In genomic region chr1:154171222-154171583, GRCh38 we compare ENCODE assay signal across 18 cellular contexts. TPM values are rescaled to one million over a fixed set of nuclear protein-coding genes. Genes with fewer than 3 reads are reported as not detected.
A peak's percentile ranks its signal among the peaks of the same experiment; 100 is the strongest.
DNase-seq lines count a peak whose midpoint lies in the region; ATAC-seq and TF ChIP-seq lines count a peak whose summit lies in the region.
"Had no signal": no experiment of that assay in that cellular context is flagged by ENCODE, and none has a peak within 500 bp of the region (broad histone marks: within the 10 kb centered on the region; RNA-seq: fewer than 3 reads in every experiment).

No MANE protein-coding gene starts in this region.

- TF ChIP-seq POLR2A in gastrocnemius medialis (IDR thresholded peaks at IDR 0.05) = no peak

- no peaks in the 10 kb centered on the region for H3K27me3 Mint-ChIP-seq in T-helper 1 cell treated with Interleukin-12 subunit alpha and Interleukin-12 subunit beta and Interleukin-4 antibody, amounts not matched to agents 30 μg/mL and 1 μg/mL, for 36 hours (ENCODE audit: low read depth)
- no peaks in the 10 kb centered on the region for H3K27me3 Mint-ChIP-seq in activated CD4-positive, alpha-beta memory T cell treated with anti-CD3 and anti-CD28 coated beads for 36 hours
- H3K27me3 Mint-ChIP-seq in endothelial cell (ENCODE audit: unreplicated experiment) = peaks cover 7% of the 10 kb centered on the region
- H3K27me3 Mint-ChIP-seq: activated CD4-positive, alpha-beta T cell treated with anti-CD3 and anti-CD28 coated beads, Interleukin-2, amount 10 ng/mL, durations not matched to agents 7 days and 5 days had no signal

- H3K4me1 Mint-ChIP-seq in T-helper 1 cell treated with Interleukin-12 subunit alpha and Interleukin-12 subunit beta and Interleukin-4 antibody, amounts not matched to agents 30 μg/mL and 1 μg/mL, for 36 hours (ENCODE audit: low read depth) = peaks cover 36% of the 10 kb centered on the region
- H3K4me1 Mint-ChIP-seq in activated CD4-positive, alpha-beta memory T cell treated with anti-CD3 and anti-CD28 coated beads for 36 hours (ENCODE audit: low read depth) = peaks cover 57% of the 10 kb centered on the region
- H3K4me1 Mint-ChIP-seq in endothelial cell (ENCODE audit: unreplicated experiment) = peaks cover 27% of the 10 kb centered on the region

- no peak overlapping the region for H3K4me3 ChIP-seq in gastrocnemius medialis
- H3K4me3 ChIP-seq in brain microvascular endothelial cell (ENCODE audit: low read depth, low read length) = no peak overlapping the region
- H3K4me3 ChIP-seq: spleen had no signal

- intact Hi-C loops in activated CD4-positive, alpha-beta memory T cell treated with anti-CD3 and anti-CD28 coated beads for 36 hours (cut with micrococcal nuclease) = loop anchor here (1.0 kb wide), 2 partner anchors 11 to 13 kb away; no protein-coding TSS in a partner anchor
- intact Hi-C loops in gastrocnemius medialis (cut with DNase I; ENCODE audit: low total_unique reads) = no loop called here

- in situ Hi-C loops in gastrocnemius medialis (cut with MboI; ENCODE audit: low sequenced_read_pairs in 4 of 4) (no loop called here), brain microvascular endothelial cell (cut with HindIII; ENCODE audit: low pct_ligation_motif_present, low sequenced_read_pairs) (no loop called here)

- no peak for DNase-seq in T-helper 1 cell
- no peak for DNase-seq in activated CD4-positive, alpha-beta memory T cell treated with anti-CD3 and anti-CD28 coated beads for 36 hours
- DNase-seq in endothelial cell (ENCODE audit: low spot score) = no peak
- DNase-seq in gastrocnemius medialis = no peak
- no peak for DNase-seq in brain microvascular endothelial cell
- no peak for DNase-seq in activated CD8-positive, alpha-beta memory T cell treated with anti-CD3 and anti-CD28 coated beads, Interleukin-2, amount 50 U/mL, for 48 hours
- no peak for DNase-seq in hepatic stellate cell (ENCODE audit: low spot score)
- DNase-seq: activated CD4-positive, alpha-beta T cell treated with anti-CD3 and anti-CD28 coated beads, Interleukin-2, amount 10 ng/mL, durations not matched to agents 7 days and 5 days; C1 segment of cervical spinal cord; DND-41; left ventricle myocardium superior; NCI-H1436; NCI-H446 treated with DMSO at 0.1 percent for 48 hours; posterior cingulate gyrus; spleen had no signal

- H3K9me3 ChIP-seq in gastrocnemius medialis = no peaks in the 10 kb centered on the region
- H3K9me3 ChIP-seq: spleen had no signal

- H3K4me1 ChIP-seq in gastrocnemius medialis = peaks cover 6 to 22% of the 10 kb centered on the region in 2 donors

- H3K27ac ChIP-seq in gastrocnemius medialis = peak overlapping the region; percentile 17 to 72 (median 56)
- H3K27ac ChIP-seq in brain microvascular endothelial cell = no peak overlapping the region

- H3K36me3 ChIP-seq in gastrocnemius medialis (peaks cover 9 to 97% of the 10 kb centered on the region in 2 donors), brain microvascular endothelial cell (replicated peaks) (peaks cover 89% of the 10 kb centered on the region)

- no peak overlapping the region for H3K4me3 Mint-ChIP-seq in T-helper 1 cell treated with Interleukin-12 subunit alpha and Interleukin-12 subunit beta and Interleukin-4 antibody, amounts not matched to agents 30 μg/mL and 1 μg/mL, for 36 hours
- no peak overlapping the region for H3K4me3 Mint-ChIP-seq in activated CD4-positive, alpha-beta memory T cell treated with anti-CD3 and anti-CD28 coated beads for 36 hours
- H3K4me3 Mint-ChIP-seq in endothelial cell (ENCODE audit: unreplicated experiment) = peak overlapping the region; percentile 79
- H3K4me3 Mint-ChIP-seq: activated CD4-positive, alpha-beta T cell treated with anti-CD3 and anti-CD28 coated beads, Interleukin-2, amount 10 ng/mL, durations not matched to agents 7 days and 5 days had no signal

- CTCF ChIA-PET in activated CD4-positive, alpha-beta memory T cell treated with anti-CD3 and anti-CD28 coated beads for 36 hours (lab: Charles Lee) = interaction anchor here (0.6 to 2.3 kb wide), 5 partner anchors 12 to 165 kb away, joined by 3 to 9 read pairs (median 6); no protein-coding TSS in a partner anchor

- POLR2A ChIA-PET in activated CD4-positive, alpha-beta memory T cell treated with anti-CD3 and anti-CD28 coated beads for 36 hours (lab: Charles Lee) = interaction anchor here (0.6 to 3.0 kb wide), 8 partner anchors 10 to 785 kb away, joined by 3 to 21 read pairs (median 4); partner anchors contain the start of gene HAX1

- H3K36me3 Mint-ChIP-seq in T-helper 1 cell treated with Interleukin-12 subunit alpha and Interleukin-12 subunit beta and Interleukin-4 antibody, amounts not matched to agents 30 μg/mL and 1 μg/mL, for 36 hours (ENCODE audit: low read depth) = peaks cover 58% of the 10 kb centered on the region
- peaks cover 71% of the 10 kb centered on the region for H3K36me3 Mint-ChIP-seq in activated CD4-positive, alpha-beta memory T cell treated with anti-CD3 and anti-CD28 coated beads for 36 hours
- H3K36me3 Mint-ChIP-seq in endothelial cell (ENCODE audit: low read depth, unreplicated experiment) = peaks cover 57% of the 10 kb centered on the region

- H3K9me3 Mint-ChIP-seq in T-helper 1 cell treated with Interleukin-12 subunit alpha and Interleukin-12 subunit beta and Interleukin-4 antibody, amounts not matched to agents 30 μg/mL and 1 μg/mL, for 36 hours = no peaks in the 10 kb centered on the region
- no peaks in the 10 kb centered on the region for H3K9me3 Mint-ChIP-seq in activated CD4-positive, alpha-beta memory T cell treated with anti-CD3 and anti-CD28 coated beads for 36 hours
- H3K9me3 Mint-ChIP-seq in endothelial cell (ENCODE audit: unreplicated experiment) = no peaks in the 10 kb centered on the region
- H3K9me3 Mint-ChIP-seq: activated CD4-positive, alpha-beta T cell treated with anti-CD3 and anti-CD28 coated beads, Interleukin-2, amount 10 ng/mL, durations not matched to agents 7 days and 5 days had no signal

- peak overlapping the region; percentile 60 for H3K27ac Mint-ChIP-seq in T-helper 1 cell treated with Interleukin-12 subunit alpha and Interleukin-12 subunit beta and Interleukin-4 antibody, amounts not matched to agents 30 μg/mL and 1 μg/mL, for 36 hours
- H3K27ac Mint-ChIP-seq in activated CD4-positive, alpha-beta memory T cell treated with anti-CD3 and anti-CD28 coated beads for 36 hours = peak overlapping the region; percentile 78
- no peak overlapping the region for H3K27ac Mint-ChIP-seq in endothelial cell (ENCODE audit: unreplicated experiment)
- H3K27ac Mint-ChIP-seq: activated CD4-positive, alpha-beta T cell treated with anti-CD3 and anti-CD28 coated beads, Interleukin-2, amount 10 ng/mL, durations not matched to agents 7 days and 5 days had no signal

- H3K27me3 ChIP-seq in gastrocnemius medialis = no peaks in the 10 kb centered on the region
- H3K27me3 ChIP-seq in brain microvascular endothelial cell (replicated peaks) = no peaks in the 10 kb centered on the region
- H3K27me3 ChIP-seq: spleen had no signal

- no peak for ATAC-seq in gastrocnemius medialis
- ATAC-seq: left ventricle myocardium superior had no signal

- no peak for TF ChIP-seq CTCF in endothelial cell (IDR thresholded peaks at IDR 0.05; ENCODE audit: unreplicated experiment)
- TF ChIP-seq CTCF in gastrocnemius medialis (IDR thresholded peaks at IDR 0.05 in 4 of 5, conservative IDR thresholded peaks at IDR 0.05 in 1 of 5) = no peak
- TF ChIP-seq CTCF in brain microvascular endothelial cell (IDR thresholded peaks at IDR 0.05; ENCODE audit: low read depth, low read length, missing control alignments) = no peak

RNA-seq across cellular contexts. Expression of gene NUP210L, which starts 16.3 kb away (rescaled TPM):
- under 1 TPM; 0.05 to 0.12 TPM for total RNA-seq in activated CD4-positive, alpha-beta memory T cell treated with anti-CD3 and anti-CD28 coated beads for 36 hours
- 0.15 TPM for total RNA-seq in endothelial cell (ENCODE audit: unreplicated experiment)
- under 1 TPM in 3 of 4 donors, not detected in 1; 0.07 to 0.24 (median 0.10) TPM for total RNA-seq in gastrocnemius medialis
- total RNA-seq: A172 had no signal

RNA-seq across cellular contexts. Expression of gene TPM3, which starts 20.7 kb away (rescaled TPM):
- total RNA-seq in activated CD4-positive, alpha-beta memory T cell treated with anti-CD3 and anti-CD28 coated beads for 36 hours = 100 to 1,000 TPM; 726 to 736 TPM
- 689 TPM for total RNA-seq in endothelial cell (ENCODE audit: unreplicated experiment)
- total RNA-seq in gastrocnemius medialis = 1,000 to 10,000 TPM; 1,776 to 3,699 (median 2,786) TPM

RNA-seq across cellular contexts. Expression of gene CFAP141, which starts 34.9 kb away (rescaled TPM):
- total RNA-seq in activated CD4-positive, alpha-beta memory T cell treated with anti-CD3 and anti-CD28 coated beads for 36 hours = not detected
- total RNA-seq in endothelial cell (ENCODE audit: unreplicated experiment) (not detected), gastrocnemius medialis (not detected)
- total RNA-seq: A172, left ventricle myocardium superior, spleen, urinary bladder had no signal

RNA-seq across cellular contexts. Expression of gene UBAP2L, which starts 49.6 kb away (rescaled TPM):
- 100 to 1,000 TPM; 180 to 183 TPM for total RNA-seq in activated CD4-positive, alpha-beta memory T cell treated with anti-CD3 and anti-CD28 coated beads for 36 hours
- total RNA-seq in endothelial cell (ENCODE audit: unreplicated experiment) (243 TPM), gastrocnemius medialis (10 to 100 TPM; 38.5 to 72.8 (median 50.8) TPM)
